Comparison of ENCODE assay signal across 8 cellular contexts in genomic region chr6:5261545-5262109, GRCh38. TPM values are rescaled to one million over a fixed set of nuclear protein-coding genes. Genes with fewer than 3 reads are reported as not detected.
A peak's percentile ranks its signal among the peaks of the same experiment; 100 is the strongest.
DNase-seq lines count a peak whose midpoint lies in the region; ATAC-seq, FAIRE-seq and TF ChIP-seq lines count a peak whose summit lies in the region.

No MANE protein-coding gene starts in this region.

- H3K4me3 ChIP-seq in OCI-LY7 (ENCODE audit: low read depth, low read length, poor library complexity, severe bottlenecking): peak overlapping the region; percentile 98

- no peak for ATAC-seq in GM18511 (IDR thresholded peaks at IDR 0.05; ENCODE audit: unreplicated experiment)
- ATAC-seq in left lobe of liver: no peak

- TF ChIP-seq POLR2A in GM12891 (IDR thresholded peaks at IDR 0.05; ENCODE audit: low read depth, low read length) (no peak), erythroblast (IDR thresholded peaks at IDR 0.05; ENCODE audit: low read length) (peak; percentile 19)

- POLR2A ChIA-PET in OCI-LY7 (lab: Charles Lee): interaction anchor here (0.6 to 1.4 kb wide), 2 partner anchors 9 to 87 kb away, joined by 4 read pairs; no protein-coding TSS in a partner anchor

- peaks cover 18% of the 10 kb centered on the region for H3K4me1 ChIP-seq in OCI-LY7 (ENCODE audit: insufficient read depth, low read length, poor library complexity, severe bottlenecking)

- peak overlapping the region; percentile 97 for H3K4me2 ChIP-seq in OCI-LY7 (ENCODE audit: low read length)

- intact Hi-C loops in OCI-LY7 (cut with micrococcal nuclease; ENCODE audit: unreplicated experiment): loop anchor here (5.0 kb wide), 1 partner anchor 119 kb away; no protein-coding TSS in a partner anchor

- H3K79me2 ChIP-seq in OCI-LY7 (ENCODE audit: insufficient read depth, low read depth, low read length): peaks cover 45% of the 10 kb centered on the region

- no peaks in the 10 kb centered on the region for H3K9me3 ChIP-seq in OCI-LY7 (ENCODE audit: low read length)

- no peaks in the 10 kb centered on the region for H4K20me1 ChIP-seq in OCI-LY7 (ENCODE audit: insufficient read depth, low read length)

- CTCF ChIA-PET in OCI-LY7 (lab: Charles Lee; ENCODE audit: unreplicated experiment): no interaction called here

- TSS peak; percentile 85 for BruUV-seq in OCI-LY7 (replicated peaks; lab: Mats Ljungman, UMichigan)

- H3K9me2 ChIP-seq in OCI-LY7 (ENCODE audit: insufficient read depth, low read length): no peaks in the 10 kb centered on the region

- no peak for TF ChIP-seq CTCF in OCI-LY7 (conservative IDR thresholded peaks at IDR 0.05; ENCODE audit: low read length)

- H3K36me3 ChIP-seq in OCI-LY7 (ENCODE audit: insufficient read depth, low read length): peaks cover 13% of the 10 kb centered on the region; the same call in 1 of the 2 replicates

- no peak for DNase-seq in GM12891 (ENCODE audit: insufficient read length, low spot score)
- DNase-seq in OCI-LY7 (ENCODE audit: low spot score): no peak
- peak; percentile 41 to 55 for DNase-seq in erythroblast (lab: John Stamatoyannopoulos, UW)
- DNase-seq in pons (ENCODE audit: low spot score): peak; percentile 48
- no peak for DNase-seq in UCSD-AML1 (lab: John Stamatoyannopoulos, UW; ENCODE audit: unreplicated experiment)
- no peak for DNase-seq in hypothalamus (lab: John Stamatoyannopoulos, UW)
- DNase-seq in left lobe of liver (ENCODE audit: low spot score): no peak

- peak overlapping the region; percentile 92 for H2AFZ ChIP-seq in OCI-LY7 (ENCODE audit: low read length)

- FAIRE-seq in GM12891 (lab: Jason Lieb, UNC): peak; percentile 62

- peak overlapping the region; percentile 77 for H3K27ac ChIP-seq in OCI-LY7 (ENCODE audit: low read depth, low read length, poor library complexity, severe bottlenecking)

TF ChIP-seq in GM12891, 5 proteins besides CTCF, POLR2A, EP300 and RAD21:
- no peak for TF ChIP-seq POU2F2 (IDR thresholded peaks at IDR 0.05; ENCODE audit: low read depth, low read length)
- peak; percentile 87 for TF ChIP-seq TAF1 (IDR thresholded peaks at IDR 0.05; ENCODE audit: low read depth, low read length)

RNA-seq across cellular contexts. Expression of gene FARS2, which starts 0.3 kb away (rescaled TPM):
- 13.9 TPM for polyA plus RNA-seq in GM12891 (2012; ENCODE audit: low read depth, missing spikeins)
- 14.3 and 18.3 TPM in 2 replicates for total RNA-seq in OCI-LY7 (2014; rRNA removed; shearing (Covaris generic))
- total RNA-seq in OCI-LY7 (2022) (11.5 and 13.8 TPM in 2 replicates), left lobe of liver (10.0 TPM)

RNA-seq across cellular contexts. Expression of gene LYRM4, which starts 0.9 kb away (rescaled TPM):
- polyA plus RNA-seq in GM12891 (2012; ENCODE audit: low read depth, missing spikeins): 31.0 TPM
- 19.6 and 21.9 TPM in 2 replicates for total RNA-seq in OCI-LY7 (2014; rRNA removed; shearing (Covaris generic))
- total RNA-seq in OCI-LY7 (2022) (27.3 and 34.3 TPM in 2 replicates), left lobe of liver (7.7 TPM)

Comparison
In these comparisons a context has a peak if more than half of its experiments do, and no peak if none do; other contexts are left out.
1. DNase-seq: peak in erythroblast (2 of 2) and pons (single experiment); none in GM12891 (single experiment), OCI-LY7 (single experiment), UCSD-AML1 (single experiment), hypothalamus (0 of 51) and left lobe of liver (single experiment).